Comparison of ENCODE assay signal across 8 cellular contexts in genomic region chr1:8423134-8423701, GRCh38.
DNase-seq lines count a peak whose midpoint lies in the region; ATAC-seq, FAIRE-seq and TF ChIP-seq lines count a peak whose summit lies in the region.

No MANE protein-coding gene starts in this region.

- DNase-seq in CD1c-positive myeloid dendritic cell (ENCODE audit: extremely low spot score) (peak; percentile 30), HTR-8/SVneo (ENCODE audit: insufficient read length, low spot score) (peak; percentile 18), neural crest cell (ENCODE audit: low read depth, low spot score) (no peak), NCI-H226 (no peak), urothelium cell line (ENCODE audit: low spot score) (no peak)
- DNase-seq in activated CD8-positive, alpha-beta T cell treated with anti-CD3 and anti-CD28 coated beads for 36 hours, result peak; percentile 53

- CTCF ChIA-PET in activated CD8-positive, alpha-beta T cell treated with anti-CD3 and anti-CD28 coated beads for 36 hours (lab: Charles Lee), result interaction anchor here (0.6 to 5.8 kb wide), 3 partner anchors 8 to 426 kb away, joined by 3 to 47 read pairs (median 4); no protein-coding TSS in a partner anchor

- H3K36me3 Mint-ChIP-seq in activated CD8-positive, alpha-beta T cell treated with anti-CD3 and anti-CD28 coated beads for 36 hours (ENCODE audit: low read depth), result peaks cover 8% of the 10 kb centered on the region
- peaks cover 2% of the 10 kb centered on the region for H3K36me3 Mint-ChIP-seq in neural crest cell (ENCODE audit: low read depth)

- peaks cover 4 to 10% of the 10 kb centered on the region in 2 donors for H3K4me1 ChIP-seq in esophagus (ENCODE audit: control insufficient read depth in 2 of 2, insufficient read depth in 2 of 2, low read length in 1 of 2)

- intact Hi-C loops in activated CD8-positive, alpha-beta T cell treated with anti-CD3 and anti-CD28 coated beads for 36 hours (cut with micrococcal nuclease), result loop anchor here (5.0 to 10.0 kb wide), 2 partner anchors 52 to 104 kb away; no protein-coding TSS in a partner anchor

- POLR2A ChIA-PET in activated CD8-positive, alpha-beta T cell treated with anti-CD3 and anti-CD28 coated beads for 36 hours (lab: Charles Lee), result interaction anchor here (0.6 to 2.3 kb wide), 8 partner anchors 15 to 390 kb away, joined by 3 to 10 read pairs (median 3); no protein-coding TSS in a partner anchor

- H3K4me3 Mint-ChIP-seq in activated CD8-positive, alpha-beta T cell treated with anti-CD3 and anti-CD28 coated beads for 36 hours, result no peak overlapping the region
- H3K4me3 Mint-ChIP-seq in neural crest cell, result no peak overlapping the region

- 0 to 1% methylated on average over 37 to 38 of the region's 38 CpGs for WGBS in esophagus, 2 donors

- H3K4me1 Mint-ChIP-seq in activated CD8-positive, alpha-beta T cell treated with anti-CD3 and anti-CD28 coated beads for 36 hours (ENCODE audit: low read depth), result peaks cover 40% of the 10 kb centered on the region
- peaks cover 30% of the 10 kb centered on the region for H3K4me1 Mint-ChIP-seq in neural crest cell

- H3K27me3 Mint-ChIP-seq in activated CD8-positive, alpha-beta T cell treated with anti-CD3 and anti-CD28 coated beads for 36 hours, result no peaks in the 10 kb centered on the region
- no peaks in the 10 kb centered on the region for H3K27me3 Mint-ChIP-seq in neural crest cell (ENCODE audit: low read depth)

- H3K27me3 ChIP-seq in esophagus (ENCODE audit: control insufficient read depth in 1 of 2, insufficient read depth in 2 of 2, low read length in 2 of 2), result no peaks in the 10 kb centered on the region

- peak overlapping the region; percentile 98 for H3K27ac ChIP-seq in esophagus (ENCODE audit: low read depth in 2 of 2, low read length in 1 of 2)

- peaks cover 0 to 2% of the 10 kb centered on the region in 2 donors for H3K36me3 ChIP-seq in esophagus (ENCODE audit: control insufficient read depth in 2 of 2, insufficient read depth in 2 of 2, low read length in 1 of 2)

- H3K4me3 ChIP-seq in esophagus (ENCODE audit: low read depth in 1 of 2, low read length in 2 of 2), result peak overlapping the region; percentile 67 to 74

- no peak for FAIRE-seq in HTR-8/SVneo (lab: Jason Lieb, UNC)
- no peak for FAIRE-seq in urothelium cell line (lab: Jason Lieb, UNC)

- H3K9me3 Mint-ChIP-seq in activated CD8-positive, alpha-beta T cell treated with anti-CD3 and anti-CD28 coated beads for 36 hours, result peaks cover 4% of the 10 kb centered on the region
- no peaks in the 10 kb centered on the region for H3K9me3 Mint-ChIP-seq in neural crest cell

- H3K9me3 ChIP-seq in esophagus (ENCODE audit: control insufficient read depth in 2 of 2, insufficient read depth in 1 of 2, low read depth in 1 of 2, low read length in 1 of 2), result no peaks in the 10 kb centered on the region

- no peak overlapping the region for H3K27ac Mint-ChIP-seq in activated CD8-positive, alpha-beta T cell treated with anti-CD3 and anti-CD28 coated beads for 36 hours
- peak overlapping the region; percentile 87 for H3K27ac Mint-ChIP-seq in neural crest cell (ENCODE audit: unreplicated experiment)

- no peak for ATAC-seq in activated CD8-positive, alpha-beta T cell treated with anti-CD3 and anti-CD28 coated beads for 36 hours
- no peak for ATAC-seq in GM21526 (IDR thresholded peaks at IDR 0.05; ENCODE audit: low FRiP score, unreplicated experiment)

- no peak for TF ChIP-seq CTCF in activated CD8-positive, alpha-beta T cell treated with anti-CD3 and anti-CD28 coated beads for 36 hours (IDR thresholded peaks at IDR 0.05)
- TF ChIP-seq CTCF in neural crest cell (conservative IDR thresholded peaks at IDR 0.05), result no peak

Comparison
In these comparisons a context has a peak if more than half of its experiments do, and no peak if none do; other contexts are left out.
1. DNase-seq: peak in CD1c-positive myeloid dendritic cell (single experiment), HTR-8/SVneo (single experiment) and activated CD8-positive, alpha-beta T cell treated with anti-CD3 and anti-CD28 coated beads for 36 hours (single experiment); none in neural crest cell (single experiment), NCI-H226 (single experiment) and urothelium cell line (single experiment).